33 cellular contexts compared by ENCODE assay signal in genomic region chr15:60265057-60265456, GRCh38.
"Had no signal": no experiment of that assay in that cellular context is flagged by ENCODE, and none has a peak within 500 bp of the region (broad histone marks: within the 10 kb centered on the region; RNA-seq: fewer than 3 reads in every experiment).

No MANE protein-coding gene starts in this region.

- H3K27ac Mint-ChIP-seq: activated B cell treated with CpG ODN at 0.5 μM for 24 hours; activated CD4-positive, alpha-beta memory T cell treated with anti-CD3 and anti-CD28 coated beads, Interleukin-2, amount 10 ng/mL, durations not matched to agents 7 days and 5 days; activated CD8-positive, alpha-beta memory T cell treated with anti-CD3 and anti-CD28 coated beads, Interleukin-2, amount 10 ng/mL, durations not matched to agents 7 days and 5 days; activated naive CD4-positive, alpha-beta T cell treated with anti-CD3 and anti-CD28 coated beads, Interleukin-2, amount 10 ng/mL, durations not matched to agents 7 days and 5 days; activated naive CD8-positive, alpha-beta T cell; activated naive CD8-positive, alpha-beta T cell treated with anti-CD3 and anti-CD28 coated beads, Interleukin-2, amount 50 U/mL, for 24 hours; brain; T-helper 1 cell treated with Interleukin-12 subunit alpha and Interleukin-12 subunit beta and Interleukin-4 antibody, amounts not matched to agents 30 μg/mL and 1 μg/mL, for 36 hours; T-helper 2 cell treated with Interferon-gamma antibody and Interleukin-4, amounts not matched to agents 5 μg/mL and 100 μg/mL, for 36 hours had no signal

- H3K36me3 ChIP-seq: MG63, SJSA1 had no signal

- H3K4me1 Mint-ChIP-seq: activated B cell treated with CpG ODN at 0.5 μM for 24 hours; activated naive CD4-positive, alpha-beta T cell treated with anti-CD3 and anti-CD28 coated beads, Interleukin-2, amount 10 ng/mL, durations not matched to agents 7 days and 5 days; activated naive CD8-positive, alpha-beta T cell treated with anti-CD3 and anti-CD28 coated beads, Interleukin-2, amount 50 U/mL, for 24 hours had no signal

- H3K4me1 ChIP-seq: SJSA1 had no signal

- DNase-seq: activated B cell treated with CpG ODN at 0.5 μM for 24 hours; activated CD4-positive, alpha-beta memory T cell treated with anti-CD3 and anti-CD28 coated beads, Interleukin-2, amount 10 ng/mL, durations not matched to agents 7 days and 5 days; activated CD4-positive, alpha-beta T cell treated with anti-CD3 and anti-CD28 coated beads for 48 hours; activated CD4-positive, CD25-positive, alpha-beta regulatory T cell treated with anti-CD3 and anti-CD28 coated beads, Interleukin-2, amount 50 U/mL, for 72 hours; activated CD8-positive, alpha-beta memory T cell treated with anti-CD3 and anti-CD28 coated beads for 24 hours; activated CD8-positive, alpha-beta memory T cell treated with anti-CD3 and anti-CD28 coated beads, Interleukin-2, amount 10 ng/mL, durations not matched to agents 7 days and 5 days; activated CD8-positive, alpha-beta memory T cell treated with anti-CD3 and anti-CD28 coated beads, Interleukin-2, amount 50 U/mL, for 48 hours; activated effector memory CD4-positive, alpha-beta T cell treated with Interleukin-2 at 50 U/mL for 16 hours; activated naive CD4-positive, alpha-beta T cell treated with anti-CD3 and anti-CD28 coated beads, Interleukin-2, amount 10 ng/mL, durations not matched to agents 7 days and 5 days; activated naive CD8-positive, alpha-beta T cell treated with anti-CD3 and anti-CD28 coated beads, Interleukin-2, amount 50 U/mL, for 24 hours; activated T-cell treated with anti-CD3 and anti-CD28 coated beads, Interleukin-2, amount 50 U/mL, for 48 hours; anterior cingulate cortex; caudate nucleus; cerebellar nuclear complex; Karpas-422; KBM-7; MG63; MV-4-11; NCI-H1092; NCI-H1436 treated with DMSO at 0.1 percent for 48 hours; NCI-H1694 treated with DMSO at 0.1 percent for 48 hours; NCI-H2029; NCI-H345; NCI-H524 treated with DMSO at 0.1 percent for 48 hours; SHP77 treated with DMSO at 0.1 percent for 48 hours; SK-N-SH had no signal

- ATAC-seq: activated CD8-positive, alpha-beta memory T cell treated with anti-CD3 and anti-CD28 coated beads, Interleukin-2, amount 10 ng/mL, durations not matched to agents 7 days and 5 days; activated naive CD8-positive, alpha-beta T cell treated with anti-CD3 and anti-CD28 coated beads, Interleukin-2, amount 50 U/mL, for 24 hours; Panc1 had no signal

- H3K36me3 Mint-ChIP-seq: activated CD8-positive, alpha-beta memory T cell treated with anti-CD3 and anti-CD28 coated beads, Interleukin-2, amount 10 ng/mL, durations not matched to agents 7 days and 5 days; activated naive CD4-positive, alpha-beta T cell treated with anti-CD3 and anti-CD28 coated beads, Interleukin-2, amount 10 ng/mL, durations not matched to agents 7 days and 5 days; activated naive CD8-positive, alpha-beta T cell; brain had no signal

- H3K4me2 ChIP-seq: SK-N-SH had no signal

- H3K9me3 Mint-ChIP-seq: activated B cell treated with CpG ODN at 0.5 μM for 24 hours; activated CD4-positive, alpha-beta memory T cell treated with anti-CD3 and anti-CD28 coated beads, Interleukin-2, amount 10 ng/mL, durations not matched to agents 7 days and 5 days; activated naive CD4-positive, alpha-beta T cell treated with anti-CD3 and anti-CD28 coated beads, Interleukin-2, amount 10 ng/mL, durations not matched to agents 7 days and 5 days; activated naive CD8-positive, alpha-beta T cell treated with anti-CD3 and anti-CD28 coated beads, Interleukin-2, amount 50 U/mL, for 24 hours; brain; T-helper 1 cell treated with Interleukin-12 subunit alpha and Interleukin-12 subunit beta and Interleukin-4 antibody, amounts not matched to agents 30 μg/mL and 1 μg/mL, for 36 hours; T-helper 2 cell treated with Interferon-gamma antibody and Interleukin-4, amounts not matched to agents 5 μg/mL and 100 μg/mL, for 36 hours had no signal

- H3K9ac ChIP-seq: SK-N-SH had no signal

- FAIRE-seq: bronchial epithelial cell had no signal

- H3K9me3 ChIP-seq: MG63, SJSA1, SK-N-SH had no signal

- H3K4me3 Mint-ChIP-seq: activated B cell treated with CpG ODN at 0.5 μM for 24 hours; activated CD4-positive, alpha-beta memory T cell treated with anti-CD3 and anti-CD28 coated beads, Interleukin-2, amount 10 ng/mL, durations not matched to agents 7 days and 5 days; activated CD8-positive, alpha-beta memory T cell treated with anti-CD3 and anti-CD28 coated beads, Interleukin-2, amount 10 ng/mL, durations not matched to agents 7 days and 5 days; activated naive CD4-positive, alpha-beta T cell treated with anti-CD3 and anti-CD28 coated beads, Interleukin-2, amount 10 ng/mL, durations not matched to agents 7 days and 5 days; activated naive CD8-positive, alpha-beta T cell; activated naive CD8-positive, alpha-beta T cell treated with anti-CD3 and anti-CD28 coated beads, Interleukin-2, amount 50 U/mL, for 24 hours; brain; T-helper 1 cell treated with Interleukin-12 subunit alpha and Interleukin-12 subunit beta and Interleukin-4 antibody, amounts not matched to agents 30 μg/mL and 1 μg/mL, for 36 hours; T-helper 2 cell treated with Interferon-gamma antibody and Interleukin-4, amounts not matched to agents 5 μg/mL and 100 μg/mL, for 36 hours had no signal

- H3K4me3 ChIP-seq: MG63, SJSA1 had no signal

- H3K27ac ChIP-seq: SJSA1 had no signal
